ENCODE assay signal across 20 cellular contexts in the genomic region with DNA sequence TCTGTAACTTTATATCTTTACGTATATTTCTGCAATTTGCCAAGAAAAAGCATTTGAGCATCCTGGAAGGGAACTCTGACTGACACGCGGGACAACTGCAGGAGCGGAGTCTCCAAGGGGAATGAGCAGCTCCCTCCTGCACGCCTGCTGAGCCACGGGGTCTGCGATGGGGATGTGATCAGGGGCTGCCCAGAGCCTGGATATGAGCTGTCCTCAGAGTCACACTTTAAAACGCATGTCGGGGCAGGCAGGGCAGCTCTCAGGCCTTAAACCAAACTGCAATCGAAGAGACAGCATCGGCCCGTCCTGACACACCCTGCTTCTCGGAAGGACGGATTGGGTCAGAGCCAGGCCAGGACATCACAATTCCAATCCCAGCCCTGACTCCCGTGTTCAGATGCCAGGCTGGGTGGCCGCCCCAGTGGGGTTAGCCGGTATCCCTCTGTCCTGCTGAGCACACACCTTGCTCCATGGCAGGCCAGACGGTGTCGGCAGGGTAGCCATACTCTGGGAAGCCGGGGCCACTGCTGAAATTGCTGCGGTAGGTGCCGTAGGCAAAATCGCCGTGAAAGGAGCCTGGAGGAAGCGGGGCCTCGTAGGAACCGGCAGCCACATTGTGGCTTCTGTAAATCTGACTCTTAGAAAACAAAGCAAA. TPM values are rescaled to one million over a fixed set of nuclear protein-coding genes. Genes with fewer than 3 reads are reported as not detected.
A peak's percentile ranks its signal among the peaks of the same experiment; 100 is the strongest.
DNase-seq lines count a peak whose midpoint lies in the region; ATAC-seq, FAIRE-seq and TF ChIP-seq lines count a peak whose summit lies in the region.
"Had no signal": no experiment of that assay in that cellular context is flagged by ENCODE, and none has a peak within 500 bp of the region (broad histone marks: within the 10 kb centered on the region; RNA-seq: fewer than 3 reads in every experiment).

No MANE protein-coding gene starts in this region.

- H3K9me3 ChIP-seq in T-helper 17 cell (ENCODE audit: control insufficient read depth, low read length, poor library complexity, severe bottlenecking) (no peaks in the 10 kb centered on the region), kidney (ENCODE audit: control insufficient read depth in 1 of 2, low read length in 2 of 2) (no peaks in the 10 kb centered on the region), suprapubic skin (no peaks in the 10 kb centered on the region)

- in situ Hi-C loops in GM13977 (cut with MboI; ENCODE audit: low pct_unique_long_range_greater_than_20kb, low sequenced_read_pairs, unreplicated experiment): no loop called here
- in situ Hi-C loops in G401 (cut with HindIII; ENCODE audit: low sequenced_read_pairs): no loop called here

- H3K27me3 Mint-ChIP-seq in T-helper 17 cell: no peaks in the 10 kb centered on the region
- H3K27me3 Mint-ChIP-seq: CD4-positive, alpha-beta memory T cell had no signal

- no peak for ATAC-seq in T-helper 17 cell
- ATAC-seq: GM23338, HCT116 had no signal

- DNase-seq in GM13977 (ENCODE audit: low spot score) (peak; percentile 24), T-helper 17 cell (no peak), kidney (peak; percentile 54), suprapubic skin (ENCODE audit: low spot score in 2 of 2) (peak; percentile 55 to 77), G401 (ENCODE audit: low spot score) (no peak), NCI-H2196 (lab: John Stamatoyannopoulos, UW; ENCODE audit: unreplicated experiment) (no peak)
- DNase-seq in stimulated activated naive CD4-positive, alpha-beta T cell (lab: John Stamatoyannopoulos, UW): no peak
- DNase-seq: 8988T, C1 segment of cervical spinal cord, Calu3, COR-L47, DMS53, DMS79 treated with DMSO at 0.1 percent for 48 hours, H9 had no signal

- no peak for TF ChIP-seq POLR2A in suprapubic skin (IDR thresholded peaks at IDR 0.05)

- TF ChIP-seq EP300 in suprapubic skin (IDR thresholded peaks at IDR 0.05): no peak

- H3K9ac ChIP-seq in kidney (ENCODE audit: low read length in 2 of 2): no peak overlapping the region

- TF ChIP-seq CTCF in GM13977 (IDR thresholded peaks at IDR 0.05; ENCODE audit: extremely low read depth, insufficient read depth, missing control alignments): no peak
- no peak for TF ChIP-seq CTCF in kidney (IDR thresholded peaks at IDR 0.05; ENCODE audit: borderline replicate concordance, extremely low read depth, insufficient read depth)
- no peak for TF ChIP-seq CTCF in suprapubic skin (IDR thresholded peaks at IDR 0.05)

- no peak overlapping the region for H3K4me3 ChIP-seq in kidney (ENCODE audit: low read length in 2 of 2)
- no peak overlapping the region for H3K4me3 ChIP-seq in suprapubic skin
- H3K4me3 ChIP-seq: GM23338 had no signal

- H3K4me1 Mint-ChIP-seq in T-helper 17 cell: peaks cover 2% of the 10 kb centered on the region
- H3K4me1 Mint-ChIP-seq: CD4-positive, alpha-beta memory T cell; GM23338; H9 had no signal

- H3K27me3 ChIP-seq in suprapubic skin: no peaks in the 10 kb centered on the region

- H3K36me3 ChIP-seq in kidney (ENCODE audit: control insufficient read depth in 1 of 2, insufficient read depth in 2 of 2, low read length in 2 of 2) (peaks cover 46 to 70% of the 10 kb centered on the region in 2 donors), suprapubic skin (peaks cover 98% of the 10 kb centered on the region)

- H3K4me3 Mint-ChIP-seq in T-helper 17 cell: peak overlapping the region; percentile 3
- H3K4me3 Mint-ChIP-seq: CD4-positive, alpha-beta memory T cell; GM23338; H9 had no signal

- intact Hi-C loops in kidney (cut with DNase I): no loop called here

- no peak overlapping the region for H3K27ac ChIP-seq in kidney (ENCODE audit: low read depth in 2 of 2, low read length in 2 of 2)
- no peak overlapping the region for H3K27ac ChIP-seq in suprapubic skin

- no peak for FAIRE-seq in kidney (lab: Jason Lieb, UNC)
- FAIRE-seq: G401.6, GM12892, GM19239 had no signal

- WGBS in suprapubic skin: 89% methylated on average over 27 of the region's 27 CpGs

- H3K4me1 ChIP-seq in kidney (ENCODE audit: control insufficient read depth in 1 of 2, insufficient read depth in 1 of 2, low read depth in 1 of 2, low read length in 2 of 2) (peaks cover 10 to 12% of the 10 kb centered on the region in 2 donors), suprapubic skin (no peaks in the 10 kb centered on the region)

- H3K36me3 Mint-ChIP-seq in T-helper 17 cell (ENCODE audit: low read depth): peaks cover 4% of the 10 kb centered on the region

- no peak overlapping the region for H3K27ac Mint-ChIP-seq in T-helper 17 cell
- H3K27ac Mint-ChIP-seq: CD4-positive, alpha-beta memory T cell; GM23338 had no signal

RNA-seq across cellular contexts. Expression of a gene that starts 17.2 kb away (rescaled TPM):
- total RNA-seq in T-helper 17 cell: 10 to 100 TPM; 71.7 to 74.7 TPM
- total RNA-seq in kidney: 67.1 TPM
- polyA plus RNA-seq in kidney (ENCODE audit: insufficient read depth, low read depth, low replicate concordance): 37.0 TPM
- 10 to 100 TPM; 58.0 to 89.3 (median 75.0) TPM for total RNA-seq in suprapubic skin
- total RNA-seq in G401 (2014; rRNA removed; shearing (Covaris generic)): 4.1 and 7.2 TPM in 2 replicates

RNA-seq across cellular contexts. Expression of a gene that starts 26.0 kb away (rescaled TPM):
- 10 to 100 TPM; 26.0 to 32.7 TPM for total RNA-seq in T-helper 17 cell
- total RNA-seq in kidney: 14.0 TPM
- polyA plus RNA-seq in kidney (ENCODE audit: insufficient read depth, low read depth, low replicate concordance): 6.9 TPM
- total RNA-seq in suprapubic skin: 10 to 100 TPM in 3 of 4 donors, 1 to 10 TPM in 1; 9.8 to 20.3 (median 12.9) TPM
- 6.1 and 11.8 TPM in 2 replicates for total RNA-seq in G401 (2014; rRNA removed; shearing (Covaris generic))

RNA-seq across cellular contexts. Expression of a gene that starts 55.2 kb away (rescaled TPM):
- total RNA-seq in T-helper 17 cell: 10 to 100 TPM; 62.2 to 80.3 TPM
- total RNA-seq in kidney: 45.6 TPM
- polyA plus RNA-seq in kidney (ENCODE audit: insufficient read depth, low read depth, low replicate concordance): 50.1 TPM
- total RNA-seq in suprapubic skin: 10 to 100 TPM; 44.1 to 65.8 (median 63.5) TPM
- 129 and 146 TPM in 2 replicates for total RNA-seq in G401 (2014; rRNA removed; shearing (Covaris generic))

RNA-seq across cellular contexts. Expression of a gene that starts 55.2 kb away (rescaled TPM):
- total RNA-seq in T-helper 17 cell: 10 to 100 TPM; 46.5 to 51.8 TPM
- 36.2 TPM for total RNA-seq in kidney
- 25.9 TPM for polyA plus RNA-seq in kidney (ENCODE audit: insufficient read depth, low read depth, low replicate concordance)
- total RNA-seq in suprapubic skin: 10 to 100 TPM; 37.4 to 93.0 (median 49.7) TPM
- total RNA-seq in G401 (2014; rRNA removed; shearing (Covaris generic)): 85.0 and 97.9 TPM in 2 replicates

Comparison
In these comparisons a context has a peak if more than half of its experiments do, and no peak if none do; other contexts are left out.
1. DNase-seq: peak in GM13977 (single experiment), kidney (single experiment) and suprapubic skin (2 of 2); none in T-helper 17 cell (0 of 3), G401 (single experiment), NCI-H2196 (single experiment) and stimulated activated naive CD4-positive, alpha-beta T cell (0 of 6).